1 cellular context compared by ENCODE assay signal in the genomic region with DNA sequence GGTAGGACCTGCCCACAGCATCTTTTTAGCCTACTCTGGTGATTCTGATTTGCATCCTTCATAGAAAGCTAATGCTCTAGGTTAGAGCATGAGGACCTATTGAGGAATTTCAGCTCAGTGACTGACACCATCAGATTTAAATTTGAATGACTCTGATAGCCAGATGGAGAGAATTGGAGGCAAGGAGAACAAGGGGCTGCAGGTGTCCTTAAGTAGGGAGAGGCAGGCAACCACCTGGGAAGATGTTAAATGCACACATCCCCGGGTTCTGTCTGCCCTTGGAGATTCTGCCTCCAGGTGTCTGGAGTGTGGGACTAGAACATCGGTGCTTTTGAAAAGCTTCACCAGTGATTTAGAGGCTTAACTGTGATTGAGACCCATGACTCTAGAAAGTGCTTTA.
TF ChIP-seq lines count a peak whose summit lies in the region.

No MANE protein-coding gene starts in this region.

TF ChIP-seq in H1, 55 proteins besides CTCF, POLR2A, EP300 and RAD21:
- TF ChIP-seq TCF12 (IDR thresholded peaks at IDR 0.05; ENCODE audit: low read depth, low read length): 0 out of 2 replicates have a peak, but pooled peaks have one; percentile 76
- TF ChIP-seq, protein P1, sequence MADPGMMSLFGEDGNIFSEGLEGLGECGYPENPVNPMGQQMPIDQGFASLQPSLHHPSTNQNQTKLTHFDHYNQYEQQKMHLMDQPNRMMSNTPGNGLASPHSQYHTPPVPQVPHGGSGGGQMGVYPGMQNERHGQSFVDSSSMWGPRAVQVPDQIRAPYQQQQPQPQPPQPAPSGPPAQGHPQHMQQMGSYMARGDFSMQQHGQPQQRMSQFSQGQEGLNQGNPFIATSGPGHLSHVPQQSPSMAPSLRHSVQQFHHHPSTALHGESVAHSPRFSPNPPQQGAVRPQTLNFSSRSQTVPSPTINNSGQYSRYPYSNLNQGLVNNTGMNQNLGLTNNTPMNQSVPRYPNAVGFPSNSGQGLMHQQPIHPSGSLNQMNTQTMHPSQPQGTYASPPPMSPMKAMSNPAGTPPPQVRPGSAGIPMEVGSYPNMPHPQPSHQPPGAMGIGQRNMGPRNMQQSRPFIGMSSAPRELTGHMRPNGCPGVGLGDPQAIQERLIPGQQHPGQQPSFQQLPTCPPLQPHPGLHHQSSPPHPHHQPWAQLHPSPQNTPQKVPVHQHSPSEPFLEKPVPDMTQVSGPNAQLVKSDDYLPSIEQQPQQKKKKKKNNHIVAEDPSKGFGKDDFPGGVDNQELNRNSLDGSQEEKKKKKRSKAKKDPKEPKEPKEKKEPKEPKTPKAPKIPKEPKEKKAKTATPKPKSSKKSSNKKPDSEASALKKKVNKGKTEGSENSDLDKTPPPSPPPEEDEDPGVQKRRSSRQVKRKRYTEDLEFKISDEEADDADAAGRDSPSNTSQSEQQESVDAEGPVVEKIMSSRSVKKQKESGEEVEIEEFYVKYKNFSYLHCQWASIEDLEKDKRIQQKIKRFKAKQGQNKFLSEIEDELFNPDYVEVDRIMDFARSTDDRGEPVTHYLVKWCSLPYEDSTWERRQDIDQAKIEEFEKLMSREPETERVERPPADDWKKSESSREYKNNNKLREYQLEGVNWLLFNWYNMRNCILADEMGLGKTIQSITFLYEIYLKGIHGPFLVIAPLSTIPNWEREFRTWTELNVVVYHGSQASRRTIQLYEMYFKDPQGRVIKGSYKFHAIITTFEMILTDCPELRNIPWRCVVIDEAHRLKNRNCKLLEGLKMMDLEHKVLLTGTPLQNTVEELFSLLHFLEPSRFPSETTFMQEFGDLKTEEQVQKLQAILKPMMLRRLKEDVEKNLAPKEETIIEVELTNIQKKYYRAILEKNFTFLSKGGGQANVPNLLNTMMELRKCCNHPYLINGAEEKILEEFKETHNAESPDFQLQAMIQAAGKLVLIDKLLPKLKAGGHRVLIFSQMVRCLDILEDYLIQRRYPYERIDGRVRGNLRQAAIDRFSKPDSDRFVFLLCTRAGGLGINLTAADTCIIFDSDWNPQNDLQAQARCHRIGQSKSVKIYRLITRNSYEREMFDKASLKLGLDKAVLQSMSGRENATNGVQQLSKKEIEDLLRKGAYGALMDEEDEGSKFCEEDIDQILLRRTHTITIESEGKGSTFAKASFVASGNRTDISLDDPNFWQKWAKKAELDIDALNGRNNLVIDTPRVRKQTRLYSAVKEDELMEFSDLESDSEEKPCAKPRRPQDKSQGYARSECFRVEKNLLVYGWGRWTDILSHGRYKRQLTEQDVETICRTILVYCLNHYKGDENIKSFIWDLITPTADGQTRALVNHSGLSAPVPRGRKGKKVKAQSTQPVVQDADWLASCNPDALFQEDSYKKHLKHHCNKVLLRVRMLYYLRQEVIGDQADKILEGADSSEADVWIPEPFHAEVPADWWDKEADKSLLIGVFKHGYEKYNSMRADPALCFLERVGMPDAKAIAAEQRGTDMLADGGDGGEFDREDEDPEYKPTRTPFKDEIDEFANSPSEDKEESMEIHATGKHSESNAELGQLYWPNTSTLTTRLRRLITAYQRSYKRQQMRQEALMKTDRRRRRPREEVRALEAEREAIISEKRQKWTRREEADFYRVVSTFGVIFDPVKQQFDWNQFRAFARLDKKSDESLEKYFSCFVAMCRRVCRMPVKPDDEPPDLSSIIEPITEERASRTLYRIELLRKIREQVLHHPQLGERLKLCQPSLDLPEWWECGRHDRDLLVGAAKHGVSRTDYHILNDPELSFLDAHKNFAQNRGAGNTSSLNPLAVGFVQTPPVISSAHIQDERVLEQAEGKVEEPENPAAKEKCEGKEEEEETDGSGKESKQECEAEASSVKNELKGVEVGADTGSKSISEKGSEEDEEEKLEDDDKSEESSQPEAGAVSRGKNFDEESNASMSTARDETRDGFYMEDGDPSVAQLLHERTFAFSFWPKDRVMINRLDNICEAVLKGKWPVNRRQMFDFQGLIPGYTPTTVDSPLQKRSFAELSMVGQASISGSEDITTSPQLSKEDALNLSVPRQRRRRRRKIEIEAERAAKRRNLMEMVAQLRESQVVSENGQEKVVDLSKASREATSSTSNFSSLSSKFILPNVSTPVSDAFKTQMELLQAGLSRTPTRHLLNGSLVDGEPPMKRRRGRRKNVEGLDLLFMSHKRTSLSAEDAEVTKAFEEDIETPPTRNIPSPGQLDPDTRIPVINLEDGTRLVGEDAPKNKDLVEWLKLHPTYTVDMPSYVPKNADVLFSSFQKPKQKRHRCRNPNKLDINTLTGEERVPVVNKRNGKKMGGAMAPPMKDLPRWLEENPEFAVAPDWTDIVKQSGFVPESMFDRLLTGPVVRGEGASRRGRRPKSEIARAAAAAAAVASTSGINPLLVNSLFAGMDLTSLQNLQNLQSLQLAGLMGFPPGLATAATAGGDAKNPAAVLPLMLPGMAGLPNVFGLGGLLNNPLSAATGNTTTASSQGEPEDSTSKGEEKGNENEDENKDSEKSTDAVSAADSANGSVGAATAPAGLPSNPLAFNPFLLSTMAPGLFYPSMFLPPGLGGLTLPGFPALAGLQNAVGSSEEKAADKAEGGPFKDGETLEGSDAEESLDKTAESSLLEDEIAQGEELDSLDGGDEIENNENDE (IDR thresholded peaks at IDR 0.05; ENCODE audit: insufficient replicate concordance, low read length): no peak
TF ChIP-seq in H1: peak in this region for 1.
